ENCODE assay signal across 8 cellular contexts in the genomic region with DNA sequence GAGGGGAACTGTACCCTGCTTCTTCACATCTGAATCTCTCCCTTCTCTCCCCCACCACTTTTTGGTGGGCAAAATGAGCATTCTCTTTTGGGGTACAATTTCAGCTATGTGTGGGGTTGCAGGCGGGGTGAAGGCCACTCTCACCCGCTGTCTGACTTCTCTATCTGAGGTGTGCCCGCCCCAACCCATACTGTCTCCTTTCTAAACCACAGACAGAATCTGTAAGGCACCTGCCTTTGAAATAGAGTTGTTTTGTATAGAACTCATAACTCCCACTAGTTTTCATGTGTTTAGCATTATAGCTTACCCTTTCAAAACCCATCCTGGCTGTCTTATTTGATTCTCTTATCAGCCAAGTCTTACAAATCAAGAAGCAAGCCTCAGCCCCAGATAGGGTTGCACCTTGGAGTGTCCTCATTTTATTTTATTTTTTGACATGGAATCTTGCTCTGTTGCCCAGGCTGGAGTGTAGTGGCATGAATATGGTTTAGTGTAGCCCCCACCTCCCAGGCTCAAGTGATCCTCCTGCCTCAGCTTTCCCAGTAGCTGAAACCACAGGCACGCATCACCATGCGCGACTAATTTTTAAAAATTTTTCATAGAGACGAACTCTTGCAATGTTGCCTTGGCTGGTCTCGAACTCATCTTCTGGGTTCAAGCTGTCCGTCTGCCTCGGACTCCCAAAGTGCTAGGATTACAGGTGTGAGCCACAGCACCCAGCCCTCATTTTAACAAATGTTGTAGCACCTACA. TPM values are rescaled to one million over a fixed set of nuclear protein-coding genes. Genes with fewer than 3 reads are reported as not detected.
A peak's percentile ranks its signal among the peaks of the same experiment; 100 is the strongest.
DNase-seq lines count a peak whose midpoint lies in the region; ATAC-seq and TF ChIP-seq lines count a peak whose summit lies in the region.

No MANE protein-coding gene starts in this region.

- H3K4me3 Mint-ChIP-seq in H9 = peak overlapping the region; percentile 20 to 64; a peak in 4 of 5 replicates
- H3K4me3 Mint-ChIP-seq in endothelial cell (ENCODE audit: unreplicated experiment) = peak overlapping the region; percentile 84
- H3K4me3 Mint-ChIP-seq in stimulated activated naive CD8-positive, alpha-beta T cell treated with anti-CD3 and anti-CD28 coated beads, Interleukin-15, Interleukin-2, amounts not matched to agents 100 ng/mL and 50 ng/mL, for 24 hours = peak overlapping the region; percentile 82

- no peak overlapping the region for H3K23ac ChIP-seq in H9 (ENCODE audit: insufficient read length, low read depth, low read length)

- no peak overlapping the region for H3T11ph ChIP-seq in H9 (ENCODE audit: low read length)

- H3K4me1 Mint-ChIP-seq in H9 = peaks cover 72 to 82% of the 10 kb centered on the region in 2 experiments
- H3K4me1 Mint-ChIP-seq in endothelial cell (ENCODE audit: unreplicated experiment) = peaks cover 80% of the 10 kb centered on the region
- peaks cover 98% of the 10 kb centered on the region for H3K4me1 Mint-ChIP-seq in stimulated activated naive CD8-positive, alpha-beta T cell treated with anti-CD3 and anti-CD28 coated beads, Interleukin-15, Interleukin-2, amounts not matched to agents 100 ng/mL and 50 ng/mL, for 24 hours (ENCODE audit: low read depth)

- H3K9me3 Mint-ChIP-seq in H9 (no peaks in the 10 kb centered on the region), endothelial cell (ENCODE audit: unreplicated experiment) (no peaks in the 10 kb centered on the region)
- no peaks in the 10 kb centered on the region for H3K9me3 Mint-ChIP-seq in stimulated activated naive CD8-positive, alpha-beta T cell treated with anti-CD3 and anti-CD28 coated beads, Interleukin-15, Interleukin-2, amounts not matched to agents 100 ng/mL and 50 ng/mL, for 24 hours

- no peak overlapping the region for H4K5ac ChIP-seq in H9 (ENCODE audit: insufficient read length, low read depth, low read length)

- H2AFZ ChIP-seq in H9 (ENCODE audit: low read length) = no peak overlapping the region

- WGBS in H9 (ENCODE audit: extremely low coverage, insufficient read length, low lambda C conversion rate) = no CpG with 5 or more reads among the region's 10 CpGs

- TF ChIP-seq CTCF in H9 (conservative IDR thresholded peaks at IDR 0.05) (no peak), endothelial cell (IDR thresholded peaks at IDR 0.05; ENCODE audit: unreplicated experiment) (no peak)

- H3K79me2 ChIP-seq in H9 (ENCODE audit: insufficient read depth, low read length) = peaks cover 16% of the 10 kb centered on the region; the same call in 1 of the 2 replicates

- H3K4me1 ChIP-seq in H9 (ENCODE audit: insufficient read depth, low read length) = peaks cover 32% of the 10 kb centered on the region

- no peak overlapping the region for H3K4ac ChIP-seq in H9 (ENCODE audit: low read depth, low read length)

- H3K4me2 ChIP-seq in H9 (ENCODE audit: insufficient read depth, insufficient read length, low read length) = no peak overlapping the region

- no peak overlapping the region for H2AK5ac ChIP-seq in H9 (ENCODE audit: insufficient read length, low read length)

- no peak overlapping the region for H2BK20ac ChIP-seq in H9 (ENCODE audit: low read depth, low read length, poor library complexity, severe bottlenecking)

- H2BK12ac ChIP-seq in H9 (ENCODE audit: insufficient read length, low read depth, low read length) = no peak overlapping the region

- peaks cover 3 to 13% (median 11%) of the 10 kb centered on the region in 3 experiments; a peak in 5 of 7 replicates for H3K36me3 Mint-ChIP-seq in H9 (ENCODE audit: insufficient read depth in 1 of 3, low read depth in 3 of 3)
- H3K36me3 Mint-ChIP-seq in endothelial cell (ENCODE audit: low read depth, unreplicated experiment) = peaks cover 18% of the 10 kb centered on the region
- peaks cover 18% of the 10 kb centered on the region for H3K36me3 Mint-ChIP-seq in stimulated activated naive CD8-positive, alpha-beta T cell treated with anti-CD3 and anti-CD28 coated beads, Interleukin-15, Interleukin-2, amounts not matched to agents 100 ng/mL and 50 ng/mL, for 24 hours (ENCODE audit: low read depth)

- no peak overlapping the region for H2BK5ac ChIP-seq in H9 (ENCODE audit: insufficient read length, low read length)

- H3K14ac ChIP-seq in H9 (ENCODE audit: insufficient read depth, low read length) = no peak overlapping the region

- H3K9me3 ChIP-seq in H9 (ENCODE audit: control insufficient read depth, low read depth, low read length) = no peaks in the 10 kb centered on the region

- no peak overlapping the region for H2BK120ac ChIP-seq in H9 (ENCODE audit: low read depth, low read length, poor library complexity, severe bottlenecking)

- H3K9ac ChIP-seq in H9 (ENCODE audit: extremely low read depth, insufficient read length, low read length) = no peak overlapping the region

- H3K56ac ChIP-seq in H9 (ENCODE audit: insufficient read length, low read depth, low read length) = no peak overlapping the region

- no peak overlapping the region for H4K8ac ChIP-seq in H9 (replicated peaks; ENCODE audit: insufficient read length, low read depth, low read length)

- H3K27me3 Mint-ChIP-seq in H9 (ENCODE audit: low read depth) (peaks cover 49% of the 10 kb centered on the region), endothelial cell (ENCODE audit: unreplicated experiment) (peaks cover 8% of the 10 kb centered on the region)
- H3K27me3 Mint-ChIP-seq in stimulated activated naive CD8-positive, alpha-beta T cell treated with anti-CD3 and anti-CD28 coated beads, Interleukin-15, Interleukin-2, amounts not matched to agents 100 ng/mL and 50 ng/mL, for 24 hours = no peaks in the 10 kb centered on the region

- no peak overlapping the region for H4K91ac ChIP-seq in H9 (ENCODE audit: insufficient read length, low read depth, low read length)

- H3K27ac ChIP-seq in H9 (ENCODE audit: insufficient read length, low read depth, low read length) = no peak overlapping the region

- H3K27ac Mint-ChIP-seq in H9 (peak overlapping the region in 2 of 3 experiments; percentile 41 to 52; a peak in 4 of 7 replicates), endothelial cell (ENCODE audit: unreplicated experiment) (peak overlapping the region; percentile 98)
- H3K27ac Mint-ChIP-seq in stimulated activated naive CD8-positive, alpha-beta T cell treated with anti-CD3 and anti-CD28 coated beads, Interleukin-15, Interleukin-2, amounts not matched to agents 100 ng/mL and 50 ng/mL, for 24 hours = peak overlapping the region; percentile 95

- peaks cover under 1% of the 10 kb centered on the region for H4K20me1 ChIP-seq in H9 (ENCODE audit: control insufficient read depth, insufficient read depth, insufficient read length)

- H3K27me3 ChIP-seq in H9 (ENCODE audit: insufficient read depth, low read length) = no peaks in the 10 kb centered on the region; the same call in 1 of the 2 replicates

- no peaks in the 10 kb centered on the region for H3K79me1 ChIP-seq in H9 (ENCODE audit: insufficient read depth, low read depth, low read length, poor library complexity, severe bottlenecking)

- DNase-seq in H9 (no peak), T-helper 2 cell (peak in 3 of 5 experiments; percentile 47 to 80 (median 70)), endothelial cell (ENCODE audit: low spot score) (no peak), DMS53 treated with DMSO at 0.1 percent for 48 hours (lab: John Stamatoyannopoulos, UW; ENCODE audit: unreplicated experiment) (no peak)

- H3K23me2 ChIP-seq in H9 (ENCODE audit: insufficient read length, low read depth, low read length, poor library complexity, severe bottlenecking) = peaks cover 5% of the 10 kb centered on the region

- no peak overlapping the region for H2BK15ac ChIP-seq in H9 (ENCODE audit: low read depth, low read length)

- no peak overlapping the region for H3K18ac ChIP-seq in H9 (ENCODE audit: insufficient read length, low read depth, low read length)

- ATAC-seq in HG02642 (IDR thresholded peaks at IDR 0.05; ENCODE audit: poor library complexity, unreplicated experiment) (no peak), GM21360 (IDR thresholded peaks at IDR 0.05; ENCODE audit: unreplicated experiment) (no peak), GM19395 (IDR thresholded peaks at IDR 0.05; ENCODE audit: unreplicated experiment) (no peak)

RNA-seq across cellular contexts. Expression of gene TSPAN14, which starts 11.9 kb away (rescaled TPM):
- 46.6 and 46.8 TPM in 2 replicates for total RNA-seq in H9 (2021)
- 147 TPM for total RNA-seq in endothelial cell (ENCODE audit: unreplicated experiment)

RNA-seq across cellular contexts. Expression of gene PRXL2A, which starts 57.7 kb away (rescaled TPM):
- total RNA-seq in H9 (2021) (43.4 and 47.1 TPM in 2 replicates), endothelial cell (ENCODE audit: unreplicated experiment) (147 TPM)

Comparison
In these comparisons a context has a peak if more than half of its experiments do, and no peak if none do; other contexts are left out.
1. DNase-seq: peak in T-helper 2 cell (3 of 5); none in H9 (single experiment), endothelial cell (single experiment) and DMS53 treated with DMSO at 0.1 percent for 48 hours (single experiment).
2. H3K27ac Mint-ChIP-seq: peak in every context shown above with its lines; median percentile 98 in endothelial cell; 95 in stimulated activated naive CD8-positive, alpha-beta T cell treated with anti-CD3 and anti-CD28 coated beads, Interleukin-15, Interleukin-2, amounts not matched to agents 100 ng/mL and 50 ng/mL, for 24 hours; 46 in H9.
3. Peak in every context shown above with its lines, with median percentiles within 50 percentile points of each other: H3K4me3 Mint-ChIP-seq.